Comparison of ENCODE assay signal across 8 cellular contexts in the genomic region with DNA sequence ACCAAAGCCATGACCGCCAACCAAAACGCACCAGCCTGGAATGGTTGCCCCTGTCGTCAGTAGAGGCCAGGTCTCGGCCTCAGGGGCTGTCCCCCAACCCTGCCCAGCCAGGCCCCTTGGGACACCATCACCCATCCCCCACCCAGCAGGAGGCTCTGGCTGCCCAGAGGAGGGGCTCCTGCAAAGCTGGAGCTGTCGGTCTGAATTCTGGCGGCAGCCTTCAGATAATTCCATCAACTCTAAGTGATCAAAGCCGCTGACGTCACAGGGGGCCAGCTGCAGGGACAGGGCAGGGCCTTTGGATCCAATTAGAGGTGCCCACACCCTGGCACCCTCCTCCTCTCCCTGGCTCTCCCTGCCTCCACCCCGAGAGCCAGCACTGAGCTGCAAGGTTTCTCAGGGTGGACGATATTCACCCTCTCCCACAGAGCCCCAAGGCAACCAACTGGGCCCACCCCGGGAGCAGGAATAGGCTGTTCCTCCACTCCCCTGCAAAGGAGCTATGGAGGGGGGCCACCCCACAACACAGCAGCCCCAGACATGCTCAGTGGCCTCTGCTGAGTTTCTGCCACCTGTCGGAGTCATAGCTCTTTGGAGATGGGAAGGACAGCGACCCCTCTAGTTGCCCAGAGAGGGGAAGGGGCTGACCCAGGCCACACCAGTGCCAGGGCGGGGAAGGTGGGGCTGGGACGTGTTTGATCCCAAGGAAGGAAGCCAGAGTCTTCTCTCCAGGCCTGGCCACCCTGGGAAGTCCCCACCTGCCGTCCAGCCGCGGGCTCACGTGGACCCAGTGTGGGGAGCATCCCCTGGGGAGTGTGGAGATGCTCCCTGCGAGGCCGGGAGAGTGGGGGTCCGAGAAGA.
DNase-seq lines count a peak whose midpoint lies in the region; ATAC-seq and TF ChIP-seq lines count a peak whose summit lies in the region.

No MANE protein-coding gene starts in this region.

- no peaks in the 10 kb centered on the region for H3K9me3 ChIP-seq in iPS DF 6.9 (ENCODE audit: control insufficient read depth, insufficient read depth, low read length)
- H3K9me3 ChIP-seq in stomach, result no peaks in the 10 kb centered on the region

- peaks cover 8% of the 10 kb centered on the region for H3K4me1 ChIP-seq in iPS DF 6.9 (ENCODE audit: control insufficient read depth, insufficient read depth, low read length)
- peaks cover 15 to 54% (median 45%) of the 10 kb centered on the region in 4 donors for H3K4me1 ChIP-seq in stomach

- H3K4me3 Mint-ChIP-seq in activated CD4-positive, alpha-beta T cell treated with anti-CD3 and anti-CD28 coated beads, Interleukin-2, amount 10 ng/mL, durations not matched to agents 24 days and 14 days, result peak overlapping the region; percentile 49
- no peak overlapping the region for H3K4me3 Mint-ChIP-seq in endothelial cell (ENCODE audit: unreplicated experiment)

- H3K9me3 Mint-ChIP-seq in activated CD4-positive, alpha-beta T cell treated with anti-CD3 and anti-CD28 coated beads, Interleukin-2, amount 10 ng/mL, durations not matched to agents 24 days and 14 days, result no peaks in the 10 kb centered on the region
- no peaks in the 10 kb centered on the region for H3K9me3 Mint-ChIP-seq in endothelial cell (ENCODE audit: unreplicated experiment)

- no peak for ATAC-seq in GM21529 (IDR thresholded peaks at IDR 0.05; ENCODE audit: unreplicated experiment)

- H3K36me3 ChIP-seq in iPS DF 6.9 (ENCODE audit: control insufficient read depth, insufficient read depth, low read length) (no peaks in the 10 kb centered on the region), stomach (no peaks in the 10 kb centered on the region)

- TF ChIP-seq CTCF in stomach (IDR thresholded peaks at IDR 0.05), result no peak
- no peak for TF ChIP-seq CTCF in endothelial cell (IDR thresholded peaks at IDR 0.05; ENCODE audit: unreplicated experiment)

- H3K4me1 Mint-ChIP-seq in activated CD4-positive, alpha-beta T cell treated with anti-CD3 and anti-CD28 coated beads, Interleukin-2, amount 10 ng/mL, durations not matched to agents 24 days and 14 days, result peaks cover 15% of the 10 kb centered on the region
- H3K4me1 Mint-ChIP-seq in endothelial cell (ENCODE audit: unreplicated experiment), result peaks cover 5% of the 10 kb centered on the region

- WGBS in iPS DF 6.9 (ENCODE audit: insufficient coverage, insufficient read length), result no CpG with 5 or more reads among the region's 22 CpGs
- 38 to 65% (median 40%) methylated on average over 12 to 22 of the region's 22 CpGs for WGBS in stomach, 5 donors

- no peaks in the 10 kb centered on the region for H3K36me3 Mint-ChIP-seq in activated CD4-positive, alpha-beta T cell treated with anti-CD3 and anti-CD28 coated beads, Interleukin-2, amount 10 ng/mL, durations not matched to agents 24 days and 14 days (ENCODE audit: low read depth)
- H3K36me3 Mint-ChIP-seq in endothelial cell (ENCODE audit: low read depth, unreplicated experiment), result no peaks in the 10 kb centered on the region

- TF ChIP-seq EP300 in stomach (IDR thresholded peaks at IDR 0.05), result no peak

- TF ChIP-seq POLR2A in stomach (IDR thresholded peaks at IDR 0.05), result no peak

- H3K27ac ChIP-seq in iPS DF 6.9 (ENCODE audit: low read length) (no peak overlapping the region), stomach (peak overlapping the region in 4 of 5 donors; percentile 13 to 80 (median 44))

- H3K27me3 ChIP-seq in iPS DF 6.9 (ENCODE audit: control insufficient read depth, insufficient read depth, low read length), result peaks cover 2% of the 10 kb centered on the region; the same call in 1 of the 2 replicates
- peaks cover 0 to 20% (median 3%) of the 10 kb centered on the region in 3 donors for H3K27me3 ChIP-seq in stomach

- intact Hi-C loops in activated CD4-positive, alpha-beta T cell treated with anti-CD3 and anti-CD28 coated beads, Interleukin-2, amount 10 ng/mL, durations not matched to agents 24 days and 14 days (cut with micrococcal nuclease), result loop anchor here (10.0 kb wide), 1 partner anchor 735 kb away; a partner anchor contains a TSS
- intact Hi-C loops in stomach (cut with DNase I; ENCODE audit: low total_unique reads), result loop anchor here (5.0 kb wide), 1 partner anchor 478 kb away; no protein-coding TSS in a partner anchor

- peak; percentile 63 for DNase-seq in activated CD4-positive, alpha-beta T cell treated with anti-CD3 and anti-CD28 coated beads, Interleukin-2, amount 10 ng/mL, durations not matched to agents 24 days and 14 days
- no peak for DNase-seq in activated CD4-positive, alpha-beta T cell treated with anti-CD3 and anti-CD28 coated beads, Interleukin-2, amount 50 U/mL, for 48 hours
- DNase-seq in SHP77 treated with DMSO at 0.1 percent for 48 hours (lab: John Stamatoyannopoulos, UW) (peak; percentile 3), iPS DF 6.9 (ENCODE audit: low read depth, low spot score) (no peak), stomach (no peak), OCI-M1 (lab: John Stamatoyannopoulos, UW) (no peak), endothelial cell (ENCODE audit: low spot score) (no peak)

- H3K4me3 ChIP-seq in iPS DF 6.9 (ENCODE audit: low read length) (peak overlapping the region; percentile 81), stomach (peak overlapping the region; percentile 62 to 71 (median 68))

- H3K27me3 Mint-ChIP-seq in activated CD4-positive, alpha-beta T cell treated with anti-CD3 and anti-CD28 coated beads, Interleukin-2, amount 10 ng/mL, durations not matched to agents 24 days and 14 days, result peaks cover 19% of the 10 kb centered on the region
- peaks cover 22% of the 10 kb centered on the region for H3K27me3 Mint-ChIP-seq in endothelial cell (ENCODE audit: unreplicated experiment)

- no peak overlapping the region for H3K27ac Mint-ChIP-seq in activated CD4-positive, alpha-beta T cell treated with anti-CD3 and anti-CD28 coated beads, Interleukin-2, amount 10 ng/mL, durations not matched to agents 24 days and 14 days
- H3K27ac Mint-ChIP-seq in endothelial cell (ENCODE audit: unreplicated experiment), result no peak overlapping the region

Comparison
In these comparisons a context has a peak if more than half of its experiments do, and no peak if none do; other contexts are left out.
1. DNase-seq: peak in activated CD4-positive, alpha-beta T cell treated with anti-CD3 and anti-CD28 coated beads, Interleukin-2, amount 10 ng/mL, durations not matched to agents 24 days and 14 days (single experiment) and SHP77 treated with DMSO at 0.1 percent for 48 hours (single experiment); none in activated CD4-positive, alpha-beta T cell treated with anti-CD3 and anti-CD28 coated beads, Interleukin-2, amount 50 U/mL, for 48 hours (0 of 2), iPS DF 6.9 (single experiment), stomach (single experiment), OCI-M1 (single experiment) and endothelial cell (single experiment).